ENCODE assay signal across 1 cellular context in the genomic region with DNA sequence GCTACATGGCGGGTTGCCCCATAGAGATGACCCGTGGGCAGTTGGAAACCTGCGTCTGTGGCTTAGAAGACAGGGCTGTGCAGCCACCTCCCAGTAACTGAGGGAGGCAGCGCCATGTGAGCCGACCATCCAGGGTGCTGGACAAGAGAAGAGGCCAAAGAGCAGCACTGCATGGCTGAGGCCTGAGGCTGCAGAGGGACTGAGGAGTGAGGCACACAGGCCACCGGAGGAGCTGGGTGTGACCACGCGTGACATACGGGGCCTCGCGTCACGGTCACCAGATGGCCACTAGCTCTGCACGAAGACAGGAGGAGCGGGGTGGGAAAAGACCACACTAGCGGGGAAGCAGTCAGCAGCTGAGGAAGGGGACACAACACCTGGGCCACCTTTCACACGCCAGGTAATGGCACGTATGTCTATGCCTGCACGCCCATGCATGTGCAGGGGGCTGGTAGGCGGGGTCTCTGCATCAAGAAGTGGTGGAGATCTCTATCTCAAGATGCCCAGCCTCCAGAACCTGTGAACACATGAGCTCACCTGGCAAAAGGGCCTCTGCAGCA.
TF ChIP-seq lines count a peak whose summit lies in the region.

No MANE protein-coding gene starts in this region.

TF ChIP-seq in WTC11, 78 proteins besides CTCF, POLR2A, EP300 and RAD21 (continued from another document):
- TF ChIP-seq, protein P1, sequence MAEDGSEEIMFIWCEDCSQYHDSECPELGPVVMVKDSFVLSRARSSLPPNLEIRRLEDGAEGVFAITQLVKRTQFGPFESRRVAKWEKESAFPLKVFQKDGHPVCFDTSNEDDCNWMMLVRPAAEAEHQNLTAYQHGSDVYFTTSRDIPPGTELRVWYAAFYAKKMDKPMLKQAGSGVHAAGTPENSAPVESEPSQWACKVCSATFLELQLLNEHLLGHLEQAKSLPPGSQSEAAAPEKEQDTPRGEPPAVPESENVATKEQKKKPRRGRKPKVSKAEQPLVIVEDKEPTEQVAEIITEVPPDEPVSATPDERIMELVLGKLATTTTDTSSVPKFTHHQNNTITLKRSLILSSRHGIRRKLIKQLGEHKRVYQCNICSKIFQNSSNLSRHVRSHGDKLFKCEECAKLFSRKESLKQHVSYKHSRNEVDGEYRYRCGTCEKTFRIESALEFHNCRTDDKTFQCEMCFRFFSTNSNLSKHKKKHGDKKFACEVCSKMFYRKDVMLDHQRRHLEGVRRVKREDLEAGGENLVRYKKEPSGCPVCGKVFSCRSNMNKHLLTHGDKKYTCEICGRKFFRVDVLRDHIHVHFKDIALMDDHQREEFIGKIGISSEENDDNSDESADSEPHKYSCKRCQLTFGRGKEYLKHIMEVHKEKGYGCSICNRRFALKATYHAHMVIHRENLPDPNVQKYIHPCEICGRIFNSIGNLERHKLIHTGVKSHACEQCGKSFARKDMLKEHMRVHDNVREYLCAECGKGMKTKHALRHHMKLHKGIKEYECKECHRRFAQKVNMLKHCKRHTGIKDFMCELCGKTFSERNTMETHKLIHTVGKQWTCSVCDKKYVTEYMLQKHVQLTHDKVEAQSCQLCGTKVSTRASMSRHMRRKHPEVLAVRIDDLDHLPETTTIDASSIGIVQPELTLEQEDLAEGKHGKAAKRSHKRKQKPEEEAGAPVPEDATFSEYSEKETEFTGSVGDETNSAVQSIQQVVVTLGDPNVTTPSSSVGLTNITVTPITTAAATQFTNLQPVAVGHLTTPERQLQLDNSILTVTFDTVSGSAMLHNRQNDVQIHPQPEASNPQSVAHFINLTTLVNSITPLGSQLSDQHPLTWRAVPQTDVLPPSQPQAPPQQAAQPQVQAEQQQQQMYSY (CRISPR knock-in tag; IDR thresholded peaks at IDR 0.05) = no peak
